8 cellular contexts compared by ENCODE assay signal in genomic region chr1:178532392-178532791, GRCh38. TPM values are rescaled to one million over a fixed set of nuclear protein-coding genes. Genes with fewer than 3 reads are reported as not detected.
DNase-seq lines count a peak whose midpoint lies in the region; ATAC-seq and TF ChIP-seq lines count a peak whose summit lies in the region.

No MANE protein-coding gene starts in this region.

- peaks cover 0 to 3% of the 10 kb centered on the region in 2 donors for H3K4me1 ChIP-seq in thoracic aorta (ENCODE audit: control insufficient read depth in 1 of 2, low read depth in 2 of 2)

- H3K4me3 ChIP-seq in MG63: no peak overlapping the region
- peak overlapping the region; percentile 24 for H3K4me3 ChIP-seq in thoracic aorta

- peak; percentile 69 for ATAC-seq in GM21786 (IDR thresholded peaks at IDR 0.05; ENCODE audit: unreplicated experiment)
- ATAC-seq in omental fat pad (ENCODE audit: low FRiP score): peak; percentile 56
- ATAC-seq in thoracic aorta (ENCODE audit: insufficient number of reproducible peaks, low FRiP score, low read depth): peak; percentile 38

- H3K27me3 ChIP-seq in MG63 (no peaks in the 10 kb centered on the region), thoracic aorta (replicated peaks; ENCODE audit: insufficient read depth) (no peaks in the 10 kb centered on the region)

- H3K9me3 ChIP-seq in MG63 (no peaks in the 10 kb centered on the region), thoracic aorta (no peaks in the 10 kb centered on the region)

- H3K27ac ChIP-seq in thoracic aorta: no peak overlapping the region

- H3K36me3 ChIP-seq in MG63 (no peaks in the 10 kb centered on the region), thoracic aorta (no peaks in the 10 kb centered on the region)

- peak; percentile 84 for DNase-seq in DMS153 treated with DMSO at 0.1 percent for 48 hours (lab: John Stamatoyannopoulos, UW; ENCODE audit: unreplicated experiment)
- DNase-seq in MG63: peak; percentile 78
- peak; percentile 61 for DNase-seq in SHP77 treated with DMSO at 0.1 percent for 48 hours (lab: John Stamatoyannopoulos, UW)
- peak; percentile 89 for DNase-seq in activated effector memory CD4-positive, alpha-beta T cell treated with anti-CD3 and anti-CD28 coated beads, Interleukin-2, amount 50 U/mL, for 16 hours
- peak; percentile 85 for DNase-seq in germinal center (ENCODE audit: low spot score)
- peak; percentile 88 for DNase-seq in omental fat pad (ENCODE audit: low spot score)
- DNase-seq in thoracic aorta (ENCODE audit: low spot score): no peak

- peak in 2 of 3 donors; percentile 27 to 90 for TF ChIP-seq CTCF in omental fat pad (IDR thresholded peaks at IDR 0.05)
- TF ChIP-seq CTCF in thoracic aorta (IDR thresholded peaks at IDR 0.05): peak; percentile 88

RNA-seq across cellular contexts. Expression of gene TEX35, which starts 19.5 kb away (rescaled TPM):
- total RNA-seq in MG63 (2014; rRNA removed; shearing (Covaris generic); ENCODE audit: low replicate concordance): not detected in 2 replicates
- total RNA-seq in omental fat pad (not detected), thoracic aorta (not detected)

RNA-seq across cellular contexts. Expression of gene CLEC20A, which starts 35.6 kb away (rescaled TPM):
- total RNA-seq in MG63 (2014; rRNA removed; shearing (Covaris generic); ENCODE audit: low replicate concordance): not detected in 2 replicates
- total RNA-seq in omental fat pad: not detected
- 1 to 10 TPM in 1 of 2 donors, not detected in 1; 3.0 TPM for total RNA-seq in thoracic aorta
